Comparison of ENCODE assay signal across 1 cellular context in the genomic region with DNA sequence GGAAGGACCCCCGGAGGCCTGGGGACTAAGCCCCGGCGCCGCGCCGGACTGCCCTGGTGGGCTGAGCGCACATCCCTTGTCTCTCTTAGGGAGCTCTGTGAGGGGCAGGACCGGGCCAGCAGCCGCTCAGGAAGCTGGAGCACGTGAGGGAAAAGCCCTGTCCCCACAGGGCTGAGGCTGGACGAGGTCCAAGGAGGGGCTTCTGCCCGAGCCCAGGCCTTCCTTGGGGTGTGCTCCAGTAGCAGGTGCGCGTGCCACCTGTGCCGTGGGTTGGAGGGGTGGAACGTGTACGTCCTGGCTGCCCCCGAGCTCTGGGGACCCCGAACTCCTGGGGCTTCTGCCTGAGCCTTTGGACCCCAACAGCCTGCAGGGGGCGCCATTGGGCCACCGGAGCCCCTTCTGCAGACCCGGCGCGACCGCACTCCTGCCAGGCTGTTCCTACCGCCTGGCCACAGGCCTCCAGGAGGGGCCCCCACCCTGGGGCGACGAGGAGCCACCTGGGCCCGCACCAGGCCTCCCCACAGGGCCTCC.
TF ChIP-seq lines count a peak whose summit lies in the region.

No MANE protein-coding gene starts in this region.

TF ChIP-seq in HEK293, 187 proteins besides CTCF, POLR2A, EP300 and RAD21 (continued from another document and continues in another):
- TF ChIP-seq SCRT1 (tag by site-specific recombination; IDR thresholded peaks at IDR 0.05; ENCODE audit: borderline replicate concordance): no peak
- TF ChIP-seq, protein P1, sequence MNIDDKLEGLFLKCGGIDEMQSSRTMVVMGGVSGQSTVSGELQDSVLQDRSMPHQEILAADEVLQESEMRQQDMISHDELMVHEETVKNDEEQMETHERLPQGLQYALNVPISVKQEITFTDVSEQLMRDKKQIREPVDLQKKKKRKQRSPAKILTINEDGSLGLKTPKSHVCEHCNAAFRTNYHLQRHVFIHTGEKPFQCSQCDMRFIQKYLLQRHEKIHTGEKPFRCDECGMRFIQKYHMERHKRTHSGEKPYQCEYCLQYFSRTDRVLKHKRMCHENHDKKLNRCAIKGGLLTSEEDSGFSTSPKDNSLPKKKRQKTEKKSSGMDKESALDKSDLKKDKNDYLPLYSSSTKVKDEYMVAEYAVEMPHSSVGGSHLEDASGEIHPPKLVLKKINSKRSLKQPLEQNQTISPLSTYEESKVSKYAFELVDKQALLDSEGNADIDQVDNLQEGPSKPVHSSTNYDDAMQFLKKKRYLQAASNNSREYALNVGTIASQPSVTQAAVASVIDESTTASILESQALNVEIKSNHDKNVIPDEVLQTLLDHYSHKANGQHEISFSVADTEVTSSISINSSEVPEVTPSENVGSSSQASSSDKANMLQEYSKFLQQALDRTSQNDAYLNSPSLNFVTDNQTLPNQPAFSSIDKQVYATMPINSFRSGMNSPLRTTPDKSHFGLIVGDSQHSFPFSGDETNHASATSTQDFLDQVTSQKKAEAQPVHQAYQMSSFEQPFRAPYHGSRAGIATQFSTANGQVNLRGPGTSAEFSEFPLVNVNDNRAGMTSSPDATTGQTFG (tag by site-specific recombination; IDR thresholded peaks at IDR 0.05; ENCODE audit: borderline replicate concordance): no peak
- peak; percentile 64 for TF ChIP-seq ZEB2 (tag by site-specific recombination; IDR thresholded peaks at IDR 0.05)
- TF ChIP-seq ZNF548 (tag by site-specific recombination; IDR thresholded peaks at IDR 0.05): no peak
- no peak for TF ChIP-seq ZNF560 (tag by site-specific recombination; IDR thresholded peaks at IDR 0.05; ENCODE audit: borderline replicate concordance)
- no peak for TF ChIP-seq ZNF114 (tag by site-specific recombination; IDR thresholded peaks at IDR 0.05)
- no peak for TF ChIP-seq ZNF830 (tag by site-specific recombination; IDR thresholded peaks at IDR 0.05; ENCODE audit: low read depth)
- no peak for TF ChIP-seq ZNF155 (tag by site-specific recombination; IDR thresholded peaks at IDR 0.05)
- TF ChIP-seq, protein P2, sequence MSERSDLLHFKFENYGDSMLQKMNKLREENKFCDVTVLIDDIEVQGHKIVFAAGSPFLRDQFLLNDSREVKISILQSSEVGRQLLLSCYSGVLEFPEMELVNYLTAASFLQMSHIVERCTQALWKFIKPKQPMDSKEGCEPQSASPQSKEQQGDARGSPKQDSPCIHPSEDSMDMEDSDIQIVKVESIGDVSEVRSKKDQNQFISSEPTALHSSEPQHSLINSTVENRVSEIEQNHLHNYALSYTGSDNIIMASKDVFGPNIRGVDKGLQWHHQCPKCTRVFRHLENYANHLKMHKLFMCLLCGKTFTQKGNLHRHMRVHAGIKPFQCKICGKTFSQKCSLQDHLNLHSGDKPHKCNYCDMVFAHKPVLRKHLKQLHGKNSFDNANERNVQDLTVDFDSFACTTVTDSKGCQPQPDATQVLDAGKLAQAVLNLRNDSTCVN (tag by site-specific recombination; optimal IDR thresholded peaks at IDR 0.05): peak; percentile 36
- TF ChIP-seq ZNF423 (tag by site-specific recombination; IDR thresholded peaks at IDR 0.05): peak; percentile 92
- TF ChIP-seq, protein P3, sequence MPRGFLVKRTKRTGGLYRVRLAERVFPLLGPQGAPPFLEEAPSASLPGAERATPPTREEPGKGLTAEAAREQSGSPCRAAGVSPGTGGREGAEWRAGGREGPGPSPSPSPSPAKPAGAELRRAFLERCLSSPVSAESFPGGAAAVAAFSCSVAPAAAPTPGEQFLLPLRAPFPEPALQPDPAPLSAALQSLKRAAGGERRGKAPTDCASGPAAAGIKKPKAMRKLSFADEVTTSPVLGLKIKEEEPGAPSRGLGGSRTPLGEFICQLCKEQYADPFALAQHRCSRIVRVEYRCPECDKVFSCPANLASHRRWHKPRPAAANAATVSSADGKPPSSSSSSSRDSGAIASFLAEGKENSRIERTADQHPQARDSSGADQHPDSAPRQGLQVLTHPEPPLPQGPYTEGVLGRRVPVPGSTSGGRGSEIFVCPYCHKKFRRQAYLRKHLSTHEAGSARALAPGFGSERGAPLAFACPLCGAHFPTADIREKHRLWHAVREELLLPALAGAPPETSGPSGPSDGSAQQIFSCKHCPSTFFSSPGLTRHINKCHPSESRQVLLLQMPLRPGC (tag by site-specific recombination; IDR thresholded peaks at IDR 0.05): no peak
- no peak for TF ChIP-seq EGR2 (tag by site-specific recombination; IDR thresholded peaks at IDR 0.05; ENCODE audit: low read depth)
- no peak for TF ChIP-seq TCF7L2 (IDR thresholded peaks at IDR 0.05; ENCODE audit: borderline replicate concordance, low read depth, low read length)
- no peak for TF ChIP-seq KLF10 (tag by site-specific recombination; IDR thresholded peaks at IDR 0.05)
- TF ChIP-seq REPIN1 (tag by site-specific recombination; IDR thresholded peaks at IDR 0.05; ENCODE audit: low read depth): no peak
- no peak for TF ChIP-seq ZNF626 (tag by site-specific recombination; IDR thresholded peaks at IDR 0.05)
- TF ChIP-seq ZNF501 (tag by site-specific recombination; IDR thresholded peaks at IDR 0.05): no peak; the same call in 1 of the 2 replicates
- no peak for TF ChIP-seq ZNF677 (tag by site-specific recombination; IDR thresholded peaks at IDR 0.05)
- TF ChIP-seq, protein P4, sequence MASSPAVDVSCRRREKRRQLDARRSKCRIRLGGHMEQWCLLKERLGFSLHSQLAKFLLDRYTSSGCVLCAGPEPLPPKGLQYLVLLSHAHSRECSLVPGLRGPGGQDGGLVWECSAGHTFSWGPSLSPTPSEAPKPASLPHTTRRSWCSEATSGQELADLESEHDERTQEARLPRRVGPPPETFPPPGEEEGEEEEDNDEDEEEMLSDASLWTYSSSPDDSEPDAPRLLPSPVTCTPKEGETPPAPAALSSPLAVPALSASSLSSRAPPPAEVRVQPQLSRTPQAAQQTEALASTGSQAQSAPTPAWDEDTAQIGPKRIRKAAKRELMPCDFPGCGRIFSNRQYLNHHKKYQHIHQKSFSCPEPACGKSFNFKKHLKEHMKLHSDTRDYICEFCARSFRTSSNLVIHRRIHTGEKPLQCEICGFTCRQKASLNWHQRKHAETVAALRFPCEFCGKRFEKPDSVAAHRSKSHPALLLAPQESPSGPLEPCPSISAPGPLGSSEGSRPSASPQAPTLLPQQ (tag by site-specific recombination; IDR thresholded peaks at IDR 0.05): 0 out of 2 replicates have a peak, but pooled peaks have one; percentile 30
- TF ChIP-seq ZNF837 (tag by site-specific recombination; IDR thresholded peaks at IDR 0.05): no peak
- TF ChIP-seq, protein P5, sequence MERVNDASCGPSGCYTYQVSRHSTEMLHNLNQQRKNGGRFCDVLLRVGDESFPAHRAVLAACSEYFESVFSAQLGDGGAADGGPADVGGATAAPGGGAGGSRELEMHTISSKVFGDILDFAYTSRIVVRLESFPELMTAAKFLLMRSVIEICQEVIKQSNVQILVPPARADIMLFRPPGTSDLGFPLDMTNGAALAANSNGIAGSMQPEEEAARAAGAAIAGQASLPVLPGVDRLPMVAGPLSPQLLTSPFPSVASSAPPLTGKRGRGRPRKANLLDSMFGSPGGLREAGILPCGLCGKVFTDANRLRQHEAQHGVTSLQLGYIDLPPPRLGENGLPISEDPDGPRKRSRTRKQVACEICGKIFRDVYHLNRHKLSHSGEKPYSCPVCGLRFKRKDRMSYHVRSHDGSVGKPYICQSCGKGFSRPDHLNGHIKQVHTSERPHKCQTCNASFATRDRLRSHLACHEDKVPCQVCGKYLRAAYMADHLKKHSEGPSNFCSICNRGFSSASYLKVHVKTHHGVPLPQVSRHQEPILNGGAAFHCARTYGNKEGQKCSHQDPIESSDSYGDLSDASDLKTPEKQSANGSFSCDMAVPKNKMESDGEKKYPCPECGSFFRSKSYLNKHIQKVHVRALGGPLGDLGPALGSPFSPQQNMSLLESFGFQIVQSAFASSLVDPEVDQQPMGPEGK (tag by site-specific recombination; IDR thresholded peaks at IDR 0.05): peak; percentile 80
- TF ChIP-seq, protein P6, sequence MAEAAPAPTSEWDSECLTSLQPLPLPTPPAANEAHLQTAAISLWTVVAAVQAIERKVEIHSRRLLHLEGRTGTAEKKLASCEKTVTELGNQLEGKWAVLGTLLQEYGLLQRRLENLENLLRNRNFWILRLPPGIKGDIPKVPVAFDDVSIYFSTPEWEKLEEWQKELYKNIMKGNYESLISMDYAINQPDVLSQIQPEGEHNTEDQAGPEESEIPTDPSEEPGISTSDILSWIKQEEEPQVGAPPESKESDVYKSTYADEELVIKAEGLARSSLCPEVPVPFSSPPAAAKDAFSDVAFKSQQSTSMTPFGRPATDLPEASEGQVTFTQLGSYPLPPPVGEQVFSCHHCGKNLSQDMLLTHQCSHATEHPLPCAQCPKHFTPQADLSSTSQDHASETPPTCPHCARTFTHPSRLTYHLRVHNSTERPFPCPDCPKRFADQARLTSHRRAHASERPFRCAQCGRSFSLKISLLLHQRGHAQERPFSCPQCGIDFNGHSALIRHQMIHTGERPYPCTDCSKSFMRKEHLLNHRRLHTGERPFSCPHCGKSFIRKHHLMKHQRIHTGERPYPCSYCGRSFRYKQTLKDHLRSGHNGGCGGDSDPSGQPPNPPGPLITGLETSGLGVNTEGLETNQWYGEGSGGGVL (tag by site-specific recombination; IDR thresholded peaks at IDR 0.05): no peak
- TF ChIP-seq ZNF341 (tag by site-specific recombination; IDR thresholded peaks at IDR 0.05; ENCODE audit: low read depth): peak; percentile 78
- no peak for TF ChIP-seq MYNN (tag by site-specific recombination; IDR thresholded peaks at IDR 0.05; ENCODE audit: borderline replicate concordance)
- TF ChIP-seq, protein P7, sequence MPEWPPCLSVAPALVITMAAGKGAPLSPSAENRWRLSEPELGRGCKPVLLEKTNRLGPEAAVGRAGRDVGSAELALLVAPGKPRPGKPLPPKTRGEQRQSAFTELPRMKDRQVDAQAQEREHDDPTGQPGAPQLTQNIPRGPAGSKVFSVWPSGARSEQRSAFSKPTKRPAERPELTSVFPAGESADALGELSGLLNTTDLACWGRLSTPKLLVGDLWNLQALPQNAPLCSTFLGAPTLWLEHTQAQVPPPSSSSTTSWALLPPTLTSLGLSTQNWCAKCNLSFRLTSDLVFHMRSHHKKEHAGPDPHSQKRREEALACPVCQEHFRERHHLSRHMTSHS (tag by site-specific recombination; IDR thresholded peaks at IDR 0.05): no peak
- no peak for TF ChIP-seq ZNF660 (tag by site-specific recombination; IDR thresholded peaks at IDR 0.05)
- TF ChIP-seq ZBTB17 (tag by site-specific recombination; IDR thresholded peaks at IDR 0.05): no peak; the same call in none of the 2 replicates
- no peak for TF ChIP-seq ZBTB1 (tag by site-specific recombination; IDR thresholded peaks at IDR 0.05)
- TF ChIP-seq, protein P8, sequence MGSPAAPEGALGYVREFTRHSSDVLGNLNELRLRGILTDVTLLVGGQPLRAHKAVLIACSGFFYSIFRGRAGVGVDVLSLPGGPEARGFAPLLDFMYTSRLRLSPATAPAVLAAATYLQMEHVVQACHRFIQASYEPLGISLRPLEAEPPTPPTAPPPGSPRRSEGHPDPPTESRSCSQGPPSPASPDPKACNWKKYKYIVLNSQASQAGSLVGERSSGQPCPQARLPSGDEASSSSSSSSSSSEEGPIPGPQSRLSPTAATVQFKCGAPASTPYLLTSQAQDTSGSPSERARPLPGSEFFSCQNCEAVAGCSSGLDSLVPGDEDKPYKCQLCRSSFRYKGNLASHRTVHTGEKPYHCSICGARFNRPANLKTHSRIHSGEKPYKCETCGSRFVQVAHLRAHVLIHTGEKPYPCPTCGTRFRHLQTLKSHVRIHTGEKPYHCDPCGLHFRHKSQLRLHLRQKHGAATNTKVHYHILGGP (tag by site-specific recombination; IDR thresholded peaks at IDR 0.05): no peak
- peak; percentile 77 for TF ChIP-seq ZNF654 (tag by site-specific recombination; IDR thresholded peaks at IDR 0.05; ENCODE audit: low read depth)
- TF ChIP-seq YY2 (tag by site-specific recombination; IDR thresholded peaks at IDR 0.05): no peak
- TF ChIP-seq ZNF239 (tag by site-specific recombination; IDR thresholded peaks at IDR 0.05): no peak
- no peak for TF ChIP-seq RBAK (tag by site-specific recombination; IDR thresholded peaks at IDR 0.05)
- TF ChIP-seq, protein P9, sequence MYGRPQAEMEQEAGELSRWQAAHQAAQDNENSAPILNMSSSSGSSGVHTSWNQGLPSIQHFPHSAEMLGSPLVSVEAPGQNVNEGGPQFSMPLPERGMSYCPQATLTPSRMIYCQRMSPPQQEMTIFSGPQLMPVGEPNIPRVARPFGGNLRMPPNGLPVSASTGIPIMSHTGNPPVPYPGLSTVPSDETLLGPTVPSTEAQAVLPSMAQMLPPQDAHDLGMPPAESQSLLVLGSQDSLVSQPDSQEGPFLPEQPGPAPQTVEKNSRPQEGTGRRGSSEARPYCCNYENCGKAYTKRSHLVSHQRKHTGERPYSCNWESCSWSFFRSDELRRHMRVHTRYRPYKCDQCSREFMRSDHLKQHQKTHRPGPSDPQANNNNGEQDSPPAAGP (tag by site-specific recombination; IDR thresholded peaks at IDR 0.05): peak; percentile 69; the same call in 1 of the 2 replicates
- TF ChIP-seq ZNF202 (tag by site-specific recombination; IDR thresholded peaks at IDR 0.05; ENCODE audit: borderline replicate concordance): no peak
- TF ChIP-seq ZNF211 (tag by site-specific recombination; IDR thresholded peaks at IDR 0.05; ENCODE audit: low read depth): no peak
- no peak for TF ChIP-seq ZNF112 (tag by site-specific recombination; IDR thresholded peaks at IDR 0.05)
- no peak; the same call in 1 of the 2 replicates for TF ChIP-seq ZNF394 (tag by site-specific recombination; IDR thresholded peaks at IDR 0.05; ENCODE audit: borderline replicate concordance)
- TF ChIP-seq KLF16 (tag by site-specific recombination; IDR thresholded peaks at IDR 0.05): no peak
- TF ChIP-seq ZNF544 (tag by site-specific recombination; IDR thresholded peaks at IDR 0.05): no peak
- TF ChIP-seq, protein P10, sequence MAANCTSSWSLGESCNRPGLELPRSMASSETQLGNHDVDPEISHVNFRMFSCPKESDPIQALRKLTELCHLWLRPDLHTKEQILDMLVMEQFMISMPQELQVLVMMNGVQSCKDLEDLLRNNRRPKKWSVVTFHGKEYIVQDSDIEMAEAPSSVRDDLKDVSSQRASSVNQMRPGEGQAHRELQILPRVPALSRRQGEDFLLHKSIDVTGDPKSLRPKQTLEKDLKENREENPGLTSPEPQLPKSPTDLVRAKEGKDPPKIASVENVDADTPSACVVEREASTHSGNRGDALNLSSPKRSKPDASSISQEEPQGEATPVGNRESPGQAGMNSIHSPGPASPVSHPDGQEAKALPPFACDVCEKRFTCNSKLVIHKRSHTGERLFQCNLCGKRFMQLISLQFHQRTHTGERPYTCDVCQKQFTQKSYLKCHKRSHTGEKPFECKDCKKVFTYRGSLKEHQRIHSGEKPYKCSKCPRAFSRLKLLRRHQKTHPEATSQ (tag by site-specific recombination; IDR thresholded peaks at IDR 0.05): no peak
- TF ChIP-seq ZNF776 (tag by site-specific recombination; IDR thresholded peaks at IDR 0.05; ENCODE audit: borderline replicate concordance): no peak
- no peak for TF ChIP-seq ZNF785 (tag by site-specific recombination; IDR thresholded peaks at IDR 0.05)
- no peak for TF ChIP-seq SP3 (tag by site-specific recombination; IDR thresholded peaks at IDR 0.05)
- no peak for TF ChIP-seq ZNF416 (tag by site-specific recombination; IDR thresholded peaks at IDR 0.05)
- no peak for TF ChIP-seq ZNF791 (tag by site-specific recombination; IDR thresholded peaks at IDR 0.05)
